Comparison of ENCODE assay signal across 8 cellular contexts in genomic region chr2:177164584-177165052, GRCh38. TPM values are rescaled to one million over a fixed set of nuclear protein-coding genes. Genes with fewer than 3 reads are reported as not detected.
DNase-seq lines count a peak whose midpoint lies in the region; ATAC-seq, FAIRE-seq and TF ChIP-seq lines count a peak whose summit lies in the region.

No MANE protein-coding gene starts in this region.

- TF ChIP-seq EP300 in ovary (IDR thresholded peaks at IDR 0.05), result no peak

- no peak for DNase-seq in H54 (ENCODE audit: insufficient read length, low spot score)
- peak; percentile 89 for DNase-seq in NAMALWA (ENCODE audit: low spot score)
- peak; percentile 90 for DNase-seq in SK-MEL-5 (ENCODE audit: low read depth, low spot score)
- peak; percentile 85 for DNase-seq in activated naive CD4-positive, alpha-beta T cell treated with anti-CD3 and anti-CD28 coated beads, Interleukin-2, amount 10 ng/mL, durations not matched to agents 7 days and 5 days
- DNase-seq in glomerular visceral epithelial cell (ENCODE audit: extremely low spot score), result peak; percentile 87
- peak; percentile 83 to 91 (median 90) for DNase-seq in ovary
- peak; percentile 53 for DNase-seq in thoracic aorta (ENCODE audit: low spot score)

- TF ChIP-seq POLR2A in H54 (IDR thresholded peaks at IDR 0.05; ENCODE audit: low read depth, low read length) (no peak), ovary (IDR thresholded peaks at IDR 0.05) (no peak)

- H3K79me2 ChIP-seq in DOHH2 (ENCODE audit: control insufficient read depth, low read length), result no peaks in the 10 kb centered on the region

- H3K27ac ChIP-seq in DOHH2 (ENCODE audit: low read depth, low read length), result peak overlapping the region; percentile 7; the same call in 1 of the 2 replicates
- peak overlapping the region; percentile 13 to 91 for H3K27ac ChIP-seq in ovary
- H3K27ac ChIP-seq in thoracic aorta, result peak overlapping the region; percentile 90 to 97

- H3F3A ChIP-seq in DOHH2 (ENCODE audit: control insufficient read depth, insufficient read depth), result peaks cover 6% of the 10 kb centered on the region; the same call in 1 of the 2 replicates

- peaks cover 13% of the 10 kb centered on the region for H3K27me3 Mint-ChIP-seq in activated naive CD4-positive, alpha-beta T cell treated with anti-CD3 and anti-CD28 coated beads, Interleukin-2, amount 10 ng/mL, durations not matched to agents 7 days and 5 days

- peaks cover 28% of the 10 kb centered on the region for H3K4me1 ChIP-seq in DOHH2 (ENCODE audit: control insufficient read depth, low read length)
- peaks cover 3% of the 10 kb centered on the region for H3K4me1 ChIP-seq in ovary (ENCODE audit: insufficient read depth)
- H3K4me1 ChIP-seq in thoracic aorta (ENCODE audit: control insufficient read depth in 1 of 2, low read depth in 2 of 2), result peaks cover 7 to 31% of the 10 kb centered on the region in 2 donors

- H3K4me3 ChIP-seq in DOHH2 (ENCODE audit: low read length) (peak overlapping the region; percentile 74), ovary (peak overlapping the region; percentile 22), thoracic aorta (peak overlapping the region; percentile 69)

- H3K27me3 ChIP-seq in DOHH2 (ENCODE audit: control insufficient read depth, low read length) (peaks cover 4% of the 10 kb centered on the region; the same call in 1 of the 2 replicates), ovary (no peaks in the 10 kb centered on the region), thoracic aorta (replicated peaks; ENCODE audit: insufficient read depth) (no peaks in the 10 kb centered on the region)

- CTCF ChIA-PET in activated naive CD4-positive, alpha-beta T cell treated with anti-CD3 and anti-CD28 coated beads, Interleukin-2, amount 10 ng/mL, durations not matched to agents 7 days and 5 days (lab: Charles Lee), result interaction anchor here (0.6 to 4.3 kb wide), 51 partner anchors 9 to 1024 kb away, joined by 3 to 126 read pairs (median 4); partner anchors contain the start of gene NFE2L2

- in situ Hi-C loops in SK-MEL-5 (cut with HindIII; ENCODE audit: low pct_unique_long_range_greater_than_20kb, low sequenced_read_pairs), result loop anchor here (10.0 to 25.0 kb wide), 2 partner anchors 100 to 573 kb away; partner anchors contain the start of gene NFE2L2

- peak; percentile 54 for ATAC-seq in thoracic aorta (ENCODE audit: insufficient number of reproducible peaks, low FRiP score, low read depth)

- H3K9me2 ChIP-seq in DOHH2 (replicated peaks; ENCODE audit: control insufficient read depth, low read length), result no peaks in the 10 kb centered on the region

- no peaks in the 10 kb centered on the region for H3K9me3 Mint-ChIP-seq in activated naive CD4-positive, alpha-beta T cell treated with anti-CD3 and anti-CD28 coated beads, Interleukin-2, amount 10 ng/mL, durations not matched to agents 7 days and 5 days

- no peaks in the 10 kb centered on the region for H4K20me1 ChIP-seq in DOHH2 (ENCODE audit: control insufficient read depth, insufficient read depth, low read depth, low read length)

- WGBS in ovary, 3 donors, result 0% methylated on average over 13 of the region's 13 CpGs

- no peaks in the 10 kb centered on the region for H3K36me3 Mint-ChIP-seq in activated naive CD4-positive, alpha-beta T cell treated with anti-CD3 and anti-CD28 coated beads, Interleukin-2, amount 10 ng/mL, durations not matched to agents 7 days and 5 days

- TF ChIP-seq CTCF in DOHH2 (IDR thresholded peaks at IDR 0.05; ENCODE audit: low read depth, low read length, poor library complexity, severe bottlenecking), result peak; percentile 99
- peak; percentile 92 to 98 (median 97) for TF ChIP-seq CTCF in ovary (IDR thresholded peaks at IDR 0.05)
- peak; percentile 99 for TF ChIP-seq CTCF in thoracic aorta (IDR thresholded peaks at IDR 0.05)

- H3K36me3 ChIP-seq in DOHH2 (ENCODE audit: control insufficient read depth, low read length) (no peaks in the 10 kb centered on the region), ovary (no peaks in the 10 kb centered on the region), thoracic aorta (no peaks in the 10 kb centered on the region)

- H3K9me3 ChIP-seq in DOHH2 (ENCODE audit: control insufficient read depth, insufficient read depth, low read length), result no peaks in the 10 kb centered on the region
- no peaks in the 10 kb centered on the region for H3K9me3 ChIP-seq in ovary
- no peaks in the 10 kb centered on the region for H3K9me3 ChIP-seq in thoracic aorta

- H3K4me2 ChIP-seq in DOHH2 (ENCODE audit: low read length), result peak overlapping the region; percentile 99

- H3K27ac Mint-ChIP-seq in activated naive CD4-positive, alpha-beta T cell treated with anti-CD3 and anti-CD28 coated beads, Interleukin-2, amount 10 ng/mL, durations not matched to agents 7 days and 5 days, result no peak overlapping the region

- intact Hi-C loops in ovary (cut with DNase I), result loop anchor here (2.0 to 10.0 kb wide), 12 partner anchors 43 to 1037 kb away; partner anchors contain the start of genes NFE2L2 (in 2 of the 4), HNRNPA3 (in 1 of the 4) and HOXD8 (in 1 of the 4)

- no peak overlapping the region for H3K4me3 Mint-ChIP-seq in activated naive CD4-positive, alpha-beta T cell treated with anti-CD3 and anti-CD28 coated beads, Interleukin-2, amount 10 ng/mL, durations not matched to agents 7 days and 5 days

- peaks cover 35% of the 10 kb centered on the region for H3K4me1 Mint-ChIP-seq in activated naive CD4-positive, alpha-beta T cell treated with anti-CD3 and anti-CD28 coated beads, Interleukin-2, amount 10 ng/mL, durations not matched to agents 7 days and 5 days

- peak; percentile 95 for FAIRE-seq in H54 (lab: Jason Lieb, UNC)

RNA-seq across cellular contexts. Expression of gene HNRNPA3, which starts 48.0 kb away (rescaled TPM):
- total RNA-seq in SK-MEL-5 (2014; rRNA removed; shearing (Covaris generic)), result 44.9 and 49.1 TPM in 2 replicates
- 192 and 204 TPM in 2 replicates for polyA plus RNA-seq in SK-MEL-5 (2015; cell fraction: cytosol; rRNA removed)
- polyA plus RNA-seq in SK-MEL-5 (2015; cell fraction: nucleus; rRNA removed), result 198 and 205 TPM in 2 replicates
- total RNA-seq in ovary, result 100 to 1,000 TPM in 5 of 7 donors, 10 to 100 TPM in 2; 71.0 to 240 (median 216) TPM
- 100 to 1,000 TPM; 175 to 273 TPM for polyA plus RNA-seq in ovary
- 10 to 100 TPM; 60.1 to 98.4 TPM for total RNA-seq in thoracic aorta

Comparison
In these comparisons a context has a peak if more than half of its experiments do, and no peak if none do; other contexts are left out.
1. H3K27ac ChIP-seq: peak in every context shown above with its lines; median percentile 94 in thoracic aorta; 52 in ovary; 7 in DOHH2.
2. H3K4me3 ChIP-seq: peak in every context shown above with its lines; median percentile 74 in DOHH2; 69 in thoracic aorta; 22 in ovary.